In the genomic region with DNA sequence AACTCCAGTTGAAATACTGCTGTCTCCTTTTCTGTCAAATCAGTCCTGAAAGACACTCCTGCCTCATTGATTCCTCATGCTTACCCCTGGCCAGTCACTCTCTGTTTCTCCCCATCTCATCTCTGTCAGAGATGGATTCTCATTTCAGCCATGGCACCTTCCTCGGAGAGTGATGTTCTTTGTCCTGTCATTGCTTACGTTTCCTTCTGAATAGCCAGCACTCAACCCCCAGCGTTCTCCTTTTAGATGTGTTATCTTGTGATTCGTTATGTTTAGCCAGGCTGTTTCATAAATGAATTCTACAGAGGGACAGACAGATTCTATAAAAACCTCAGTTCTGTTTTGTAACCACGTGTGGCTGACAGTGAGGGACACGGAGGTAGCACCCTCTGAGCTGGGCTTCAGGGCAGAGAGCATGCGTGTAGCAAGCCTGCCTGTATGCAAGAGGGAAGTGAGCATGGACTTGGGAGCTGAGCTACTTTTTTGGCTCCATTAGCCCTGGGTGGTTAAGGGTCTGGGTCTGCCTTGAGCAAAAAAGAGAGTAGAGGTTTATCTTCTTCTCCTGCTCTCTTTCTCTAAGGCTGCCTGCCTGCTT, we compare ENCODE assay signal across 28 cellular contexts.
"Had no signal": no experiment of that assay in that cellular context is flagged by ENCODE, and none has a peak within 500 bp of the region (broad histone marks: within the 10 kb centered on the region; RNA-seq: fewer than 3 reads in every experiment).

No MANE protein-coding gene starts in this region.

- H3K36me3 Mint-ChIP-seq: memory B cell, naive B cell had no signal

- H3K27me3 ChIP-seq: pancreas, right lobe of liver, stomach, testis, tibial nerve, upper lobe of left lung had no signal

- H3K9me3 ChIP-seq: mucosa of descending colon, pancreas, right lobe of liver, testis had no signal

- H3K36me3 ChIP-seq: pancreas, right lobe of liver, stomach, tibial nerve, upper lobe of left lung had no signal

- FAIRE-seq: endometrium, frontal cortex, kidney, pancreas, small intestine, urothelium cell line had no signal

- H3K9me3 Mint-ChIP-seq: central memory CD8-positive, alpha-beta T cell; effector memory CD8-positive, alpha-beta T cell had no signal

- H3K4me3 Mint-ChIP-seq: central memory CD8-positive, alpha-beta T cell; effector memory CD8-positive, alpha-beta T cell; memory B cell; naive B cell; nephron progenitor cell had no signal

- H3K27ac ChIP-seq: coronary artery, pancreas, right lobe of liver, stomach, testis, tibial nerve, upper lobe of left lung had no signal

- DNase-seq: dermis blood vessel endothelial cell; effector memory CD8-positive, alpha-beta T cell; erythroblast; kidney; mucosa of descending colon; naive B cell; nephron progenitor cell; nucleus accumbens; pancreas; retina; right lobe of liver; small intestine; stimulated activated CD4-positive, alpha-beta T cell treated with anti-CD3 and anti-CD28 coated beads, Interleukin-15, amount 100 ng/mL, for 24 hours; stimulated activated CD4-positive, alpha-beta T cell treated with anti-CD3 and anti-CD28 coated beads, Interleukin-2, amount 100 ng/mL, for 48 hours; stimulated activated CD8-positive, alpha-beta memory T cell treated with anti-CD3 and anti-CD28 coated beads, Interleukin-4, amount 100 ng/mL, for 48 hours; stimulated activated naive CD4-positive, alpha-beta T cell treated with Interleukin-2 at 50 U/mL for 16 hours; stomach; testis; upper lobe of left lung had no signal

- H3K4me1 ChIP-seq: pancreas, right lobe of liver, stomach, testis, tibial nerve, upper lobe of left lung had no signal

- H3K4me1 Mint-ChIP-seq: central memory CD8-positive, alpha-beta T cell; memory B cell; naive B cell; nephron progenitor cell had no signal

- H3K4me3 ChIP-seq: coronary artery, lung, mucosa of descending colon, pancreas, right lobe of liver, stomach, testis, tibial nerve, upper lobe of left lung had no signal

- ATAC-seq: effector memory CD8-positive, alpha-beta T cell; left lobe of liver; mucosa of descending colon; pancreas; right lobe of liver had no signal

- H3K27ac Mint-ChIP-seq: effector memory CD8-positive, alpha-beta T cell; memory B cell; naive B cell; nephron progenitor cell had no signal
